ENCODE assay signal across 18 cellular contexts in the genomic region with DNA sequence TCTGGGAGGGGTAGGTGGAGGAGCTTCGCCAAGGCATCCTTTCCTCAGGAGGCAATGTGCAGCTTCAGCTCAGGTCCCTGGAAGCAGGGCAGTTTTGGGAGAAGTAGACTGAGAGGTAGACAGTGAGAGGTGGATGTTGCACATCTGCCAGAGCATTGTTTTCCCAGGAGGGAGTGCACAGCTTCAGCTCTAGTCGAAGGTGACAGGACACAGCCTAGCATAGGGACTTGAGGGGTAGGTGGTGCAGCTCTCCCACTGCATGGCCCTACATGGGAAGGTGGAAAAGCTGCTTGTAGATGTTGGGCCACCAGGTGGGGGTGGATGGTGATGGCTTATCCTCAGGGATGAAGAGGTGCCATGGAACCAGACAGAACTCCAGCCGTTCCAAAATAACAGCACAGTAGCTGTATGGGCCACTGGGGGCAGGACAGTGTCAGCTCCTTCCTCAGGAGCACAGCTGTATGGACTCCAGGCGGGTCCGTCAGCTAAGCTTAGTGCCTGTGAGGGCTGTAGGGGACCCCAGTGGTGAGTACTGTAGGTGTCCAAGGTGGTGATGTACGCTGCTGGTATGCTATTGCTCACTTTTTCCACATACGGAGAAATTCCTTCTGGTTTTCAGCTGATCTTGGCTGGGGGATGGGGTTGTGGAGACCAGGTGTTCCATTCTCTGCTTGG. TPM values are rescaled to one million over a fixed set of nuclear protein-coding genes. Genes with fewer than 3 reads are reported as not detected.
DNase-seq lines count a peak whose midpoint lies in the region; TF ChIP-seq lines count a peak whose summit lies in the region.
"Had no signal": no experiment of that assay in that cellular context is flagged by ENCODE, and none has a peak within 500 bp of the region (broad histone marks: within the 10 kb centered on the region; RNA-seq: fewer than 3 reads in every experiment).

No MANE protein-coding gene starts in this region.

- peaks cover 15% of the 10 kb centered on the region for H3K79me1 ChIP-seq in mesendoderm (ENCODE audit: low read length)

- WGBS in mammary epithelial cell (ENCODE audit: low coverage, missing lambda C conversion rate) = 75% methylated on average over 6 of the region's 7 CpGs
- WGBS in mesendoderm (ENCODE audit: extremely low coverage, insufficient coverage, low lambda C conversion rate) = no CpG with 5 or more reads among the region's 7 CpGs

- H3K9ac ChIP-seq in mammary epithelial cell (ENCODE audit: insufficient read depth, low read length) (no peak overlapping the region), mesendoderm (ENCODE audit: low read length) (no peak overlapping the region)

- H3K4me2 ChIP-seq in mammary epithelial cell (ENCODE audit: insufficient read depth, low read depth, low read length) (peak overlapping the region; percentile 41), mesendoderm (ENCODE audit: low read length) (no peak overlapping the region)

- POLR2A ChIA-PET in HEK293 (lab: Yijun Ruan, JAX) = interaction anchor here (0.7 to 1.4 kb wide), 4 partner anchors 9 to 89 kb away, joined by 3 to 4 read pairs (median 4); partner anchors contain the start of gene ZNF543

- H3K36me3 ChIP-seq in ACC112 (ENCODE audit: insufficient read depth, low read length) (no peaks in the 10 kb centered on the region; the same call in 1 of the 2 replicates), HEK293 (ENCODE audit: control insufficient read depth in 2 of 2, insufficient read depth in 1 of 2, low read length in 2 of 2) (peaks cover 36 to 47% of the 10 kb centered on the region in 2 experiments), mammary epithelial cell (ENCODE audit: insufficient read depth, low read length) (no peaks in the 10 kb centered on the region), mesendoderm (ENCODE audit: control insufficient read depth, insufficient read depth, low read length) (peaks cover 2% of the 10 kb centered on the region)
- H3K36me3 ChIP-seq: colonic mucosa, ovary had no signal

- H3K27me3 Mint-ChIP-seq in glutamatergic neuron (ENCODE audit: unreplicated experiment) = no peaks in the 10 kb centered on the region
- H3K27me3 Mint-ChIP-seq: activated CD4-positive, alpha-beta T cell treated with anti-CD3 and anti-CD28 coated beads for 36 hours; activated naive CD8-positive, alpha-beta T cell treated with anti-CD3 and anti-CD28 coated beads, Interleukin-2, amount 50 U/mL, for 24 hours; IgD-negative memory B cell had no signal

- TF ChIP-seq CTCF in HEK293 (tag by site-specific recombination; IDR thresholded peaks at IDR 0.05) (peak; percentile 39), mammary epithelial cell (conservative IDR thresholded peaks at IDR 0.05 in 1 of 2, IDR thresholded peaks at IDR 0.05 in 1 of 2; ENCODE audit: extremely low read depth in 1 of 2, insufficient read depth in 1 of 2, low read depth in 1 of 2, low read length in 2 of 2) (no peak), glutamatergic neuron (IDR thresholded peaks at IDR 0.05; ENCODE audit: partially characterized antibody, unreplicated experiment) (no peak)

- intact Hi-C loops in mammary epithelial cell (cut with micrococcal nuclease) = loop anchor here (1.0 kb wide), 1 partner anchor 21 kb away; no protein-coding TSS in a partner anchor

- H3K18ac ChIP-seq in mesendoderm (ENCODE audit: low read length) = no peak overlapping the region

- H4K5ac ChIP-seq in mesendoderm (ENCODE audit: low read length) = no peak overlapping the region

- CTCF ChIA-PET in HEK293 (lab: Yijun Ruan, JAX) (interaction anchor here (0.5 to 1.8 kb wide), 2 partner anchors 9 to 577 kb away, joined by 3 to 5 read pairs; no protein-coding TSS in a partner anchor), mammary epithelial cell (lab: Charles Lee; ENCODE audit: low non-redundant PET) (interaction anchor here (0.5 kb wide), 1 partner anchor 48 kb away, joined by 3 read pairs; the partner anchor contains the start of gene ZNF304)

- no peak overlapping the region for H3K23ac ChIP-seq in mesendoderm (ENCODE audit: low read length)

- H3K27ac Mint-ChIP-seq in glutamatergic neuron (ENCODE audit: unreplicated experiment) = no peak overlapping the region
- H3K27ac Mint-ChIP-seq: activated CD4-positive, alpha-beta T cell treated with anti-CD3 and anti-CD28 coated beads for 36 hours; activated naive CD8-positive, alpha-beta T cell treated with anti-CD3 and anti-CD28 coated beads, Interleukin-2, amount 50 U/mL, for 24 hours had no signal

- peak overlapping the region; percentile 63 for H3K27ac ChIP-seq in ACC112 (ENCODE audit: low read depth, low read length)
- H3K27ac ChIP-seq in HEK293 (ENCODE audit: extremely low read depth, low read depth, low read length) = no peak overlapping the region
- H3K27ac ChIP-seq in mammary epithelial cell (ENCODE audit: insufficient read depth, low read depth, low read length) = peak overlapping the region; percentile 87
- no peak overlapping the region for H3K27ac ChIP-seq in mesendoderm (ENCODE audit: low read depth, low read length)
- H3K27ac ChIP-seq: colonic mucosa, ovary, Peyer's patch, transverse colon had no signal

- H3K9me3 ChIP-seq in HEK293 (ENCODE audit: control insufficient read depth, insufficient read depth, low read depth, low read length) (no peaks in the 10 kb centered on the region), mammary epithelial cell (replicated peaks; ENCODE audit: insufficient read depth, low read length) (no peaks in the 10 kb centered on the region)
- H3K9me3 ChIP-seq: colonic mucosa, Peyer's patch, transverse colon had no signal

- H2BK120ac ChIP-seq in mesendoderm (ENCODE audit: low read depth, low read length) = no peak overlapping the region

- H2BK15ac ChIP-seq in mesendoderm (replicated peaks; ENCODE audit: low read depth) = no peak overlapping the region

- no peak overlapping the region for H3K4me3 ChIP-seq in ACC112 (ENCODE audit: low read depth, low read length)
- no peak overlapping the region for H3K4me3 ChIP-seq in HEK293 (ENCODE audit: low read depth, low read length)
- no peak overlapping the region for H3K4me3 ChIP-seq in mammary epithelial cell (replicated peaks in 1 of 3; ENCODE audit: insufficient read depth in 1 of 3, low read depth in 2 of 3, low read length in 3 of 3)
- H3K4me3 ChIP-seq in mesendoderm (ENCODE audit: low read length) = no peak overlapping the region
- H3K4me3 ChIP-seq: colonic mucosa, ovary, Peyer's patch, transverse colon had no signal

- DNase-seq in mammary epithelial cell (peak; percentile 55), mesendoderm (peak; percentile 73), NCI-H82 treated with DMSO at 0.1 percent for 48 hours (lab: John Stamatoyannopoulos, UW; ENCODE audit: unreplicated experiment) (no peak), medulla oblongata (ENCODE audit: extremely low spot score) (no peak), NCI-H2227 (lab: John Stamatoyannopoulos, UW; ENCODE audit: unreplicated experiment) (no peak), glutamatergic neuron (no peak)
- DNase-seq: activated CD4-positive, alpha-beta T cell treated with anti-CD3 and anti-CD28 coated beads for 36 hours; activated naive CD8-positive, alpha-beta T cell treated with anti-CD3 and anti-CD28 coated beads, Interleukin-2, amount 50 U/mL, for 24 hours; colonic mucosa; DND-41; NCI-H1105; NCI-H446 treated with DMSO at 0.1 percent for 48 hours; ovary; Peyer's patch; transverse colon had no signal

- H2AFZ ChIP-seq in ACC112 (ENCODE audit: low read length, unreplicated experiment) = no peak overlapping the region
- H2AFZ ChIP-seq in mammary epithelial cell (ENCODE audit: low read depth, low read length) = no peak overlapping the region

- BruUV-seq in mammary epithelial cell (replicated peaks; lab: Mats Ljungman, UMichigan) = no TSS peak

- no peak overlapping the region for H3K4ac ChIP-seq in mesendoderm (ENCODE audit: low read depth, low read length)

- peaks cover 15% of the 10 kb centered on the region for H3K4me1 ChIP-seq in ACC112 (ENCODE audit: control insufficient read depth, insufficient read depth, low read length, unreplicated experiment)
- H3K4me1 ChIP-seq in HEK293 (ENCODE audit: control insufficient read depth, insufficient read depth, low read length) = peaks cover 6% of the 10 kb centered on the region
- H3K4me1 ChIP-seq in mammary epithelial cell (ENCODE audit: insufficient read depth, low read length) = peaks cover 41% of the 10 kb centered on the region
- H3K4me1 ChIP-seq in mesendoderm (ENCODE audit: control insufficient read depth, low read depth, low read length) = no peaks in the 10 kb centered on the region
- H3K4me1 ChIP-seq: colonic mucosa, Peyer's patch, transverse colon had no signal

- H2BK5ac ChIP-seq in mesendoderm (ENCODE audit: low read length) = no peak overlapping the region

- H3K56ac ChIP-seq in mesendoderm (ENCODE audit: low read length) = no peak overlapping the region

- dilution Hi-C loops in mammary epithelial cell (cut with HindIII; ENCODE audit: low sequenced_read_pairs) = loop anchor here (5.0 kb wide), 1 partner anchor 79 kb away; no protein-coding TSS in a partner anchor

- no peak overlapping the region for H3K4me3 Mint-ChIP-seq in glutamatergic neuron (ENCODE audit: unreplicated experiment)
- H3K4me3 Mint-ChIP-seq: activated CD4-positive, alpha-beta T cell treated with anti-CD3 and anti-CD28 coated beads for 36 hours; activated naive CD8-positive, alpha-beta T cell treated with anti-CD3 and anti-CD28 coated beads, Interleukin-2, amount 50 U/mL, for 24 hours had no signal

- peaks cover 1% of the 10 kb centered on the region for H4K20me1 ChIP-seq in mammary epithelial cell (ENCODE audit: insufficient read depth, low read length)

- peaks cover 5% of the 10 kb centered on the region for H3K79me2 ChIP-seq in ACC112 (ENCODE audit: control insufficient read depth, insufficient read depth, low read length, unreplicated experiment)
- peaks cover 72% of the 10 kb centered on the region for H3K79me2 ChIP-seq in mammary epithelial cell (ENCODE audit: insufficient read depth, low read length)
- peaks cover 10% of the 10 kb centered on the region for H3K79me2 ChIP-seq in mesendoderm (ENCODE audit: control insufficient read depth, insufficient read depth, low read length)

- H3K27me3 ChIP-seq in ACC112 (ENCODE audit: insufficient read depth, low read length) (no peaks in the 10 kb centered on the region), mammary epithelial cell (ENCODE audit: insufficient read depth, low read length) (no peaks in the 10 kb centered on the region), mesendoderm (ENCODE audit: insufficient read depth, low read length, poor library complexity) (no peaks in the 10 kb centered on the region)
- H3K27me3 ChIP-seq: colonic mucosa, ovary, Peyer's patch, transverse colon had no signal

- H3K9me3 Mint-ChIP-seq in glutamatergic neuron (ENCODE audit: unreplicated experiment) = peaks cover 2% of the 10 kb centered on the region

- no peak overlapping the region for H4K8ac ChIP-seq in mesendoderm (ENCODE audit: low read depth, low read length)

- peaks cover 4% of the 10 kb centered on the region for H3K36me3 Mint-ChIP-seq in glutamatergic neuron (ENCODE audit: unreplicated experiment)

- no peak overlapping the region for H2AK5ac ChIP-seq in mesendoderm (ENCODE audit: low read length)

- in situ Hi-C loops in mammary epithelial cell (cut with MboI; ENCODE audit: low sequenced_read_pairs in 2 of 2) = no loop called here

- H3K4me1 Mint-ChIP-seq in glutamatergic neuron (ENCODE audit: low read depth, unreplicated experiment) = no peaks in the 10 kb centered on the region

RNA-seq across cellular contexts. Expression of gene ZNF543, which starts 17.4 kb away (rescaled TPM):
- 10 to 100 TPM in 1 of 2 donors, 1 to 10 TPM in 1; 7.4 to 15.2 TPM for total RNA-seq in mammary epithelial cell
- 2.0 TPM for polyA plus RNA-seq in mammary epithelial cell
- 2.2 TPM for polyA minus RNA-seq in mammary epithelial cell
- polyA plus RNA-seq in mesendoderm (2013, experiment 1 of 2) = 2.7 TPM
- 2.6 TPM for polyA plus RNA-seq in mesendoderm (2013, experiment 2 of 2)
- 16.7 TPM for total RNA-seq in glutamatergic neuron (ENCODE audit: unreplicated experiment)

RNA-seq across cellular contexts. Expression of gene ZNF460, which starts 22.6 kb away (rescaled TPM):
- total RNA-seq in mammary epithelial cell = 100 to 1,000 TPM in 1 of 2 donors, 10 to 100 TPM in 1; 75.0 to 158 TPM
- polyA plus RNA-seq in mammary epithelial cell = 15.2 TPM
- polyA minus RNA-seq in mammary epithelial cell = 118 TPM
- polyA plus RNA-seq in mesendoderm (2013, experiment 1 of 2) = 3.2 TPM
- 3.0 TPM for polyA plus RNA-seq in mesendoderm (2013, experiment 2 of 2)
- total RNA-seq in glutamatergic neuron (ENCODE audit: unreplicated experiment) = 62.1 TPM

RNA-seq across cellular contexts. Expression of gene ZNF304, which starts 48.2 kb away (rescaled TPM):
- total RNA-seq in mammary epithelial cell = 10 to 100 TPM in 1 of 2 donors, 1 to 10 TPM in 1; 8.0 to 16.5 TPM
- polyA plus RNA-seq in mammary epithelial cell = 5.5 TPM
- polyA minus RNA-seq in mammary epithelial cell = 8.2 TPM
- 4.1 TPM for polyA plus RNA-seq in mesendoderm (2013, experiment 1 of 2)
- polyA plus RNA-seq in mesendoderm (2013, experiment 2 of 2) = 4.1 TPM
- 15.8 TPM for total RNA-seq in glutamatergic neuron (ENCODE audit: unreplicated experiment)

Comparison
In these comparisons a context has a peak if more than half of its experiments do, and no peak if none do; other contexts are left out.
1. H3K27ac ChIP-seq: peak in ACC112 (single experiment) and mammary epithelial cell (single experiment); none in HEK293 (single experiment) and mesendoderm (single experiment).
2. DNase-seq: peak in mammary epithelial cell (single experiment) and mesendoderm (single experiment); none in NCI-H82 treated with DMSO at 0.1 percent for 48 hours (single experiment), medulla oblongata (single experiment), NCI-H2227 (single experiment) and glutamatergic neuron (single experiment).